In genomic region chr16:50998411-50998810, GRCh38 we compare ENCODE assay signal across 34 cellular contexts.
"Had no signal": no experiment of that assay in that cellular context is flagged by ENCODE, and none has a peak within 500 bp of the region (broad histone marks: within the 10 kb centered on the region; RNA-seq: fewer than 3 reads in every experiment).

No MANE protein-coding gene starts in this region.

- H3K9me3 Mint-ChIP-seq: activated B cell treated with CpG ODN at 0.5 μM for 24 hours; activated CD4-positive, alpha-beta memory T cell treated with anti-CD3 and anti-CD28 coated beads for 36 hours; activated CD4-positive, alpha-beta T cell treated with anti-CD3 and anti-CD28 coated beads, Interleukin-2, amount 10 ng/mL, durations not matched to agents 24 days and 14 days; activated CD8-positive, alpha-beta T cell treated with anti-CD3 and anti-CD28 coated beads for 36 hours; activated naive CD4-positive, alpha-beta T cell treated with anti-CD3 and anti-CD28 coated beads, Interleukin-2, amount 10 ng/mL, durations not matched to agents 7 days and 5 days; activated naive CD4-positive, alpha-beta T cell treated with anti-CD3 and anti-CD28 coated beads, Interleukin-2, amount 50 U/mL, for 24 hours; activated naive CD8-positive, alpha-beta T cell treated with anti-CD3 and anti-CD28 coated beads, Interleukin-2, amount 10 ng/mL, durations not matched to agents 7 days and 5 days; activated naive CD8-positive, alpha-beta T cell treated with anti-CD3 and anti-CD28 coated beads, Interleukin-2, amount 50 U/mL, for 24 hours; activated T-cell treated with anti-CD3 and anti-CD28 coated beads, Interleukin-2, amount 50 U/mL, for 4 hours; activated T-helper 2 cell treated with anti-CD3 and anti-CD28 coated beads, Interferon-gamma antibody, Interleukin-2, Interleukin-4, amounts not matched to agents 10 μg/mL and 5 μg/mL and 100 μg/mL, durations not matched to agents 14 hours and 24 hours and 36 hours; brain; central memory CD8-positive, alpha-beta T cell had no signal

- H3K4me1 Mint-ChIP-seq: activated B cell treated with CpG ODN at 0.5 μM for 24 hours; activated CD4-positive, alpha-beta T cell treated with anti-CD3 and anti-CD28 coated beads, Interleukin-2, amount 10 ng/mL, durations not matched to agents 24 days and 14 days; activated naive CD4-positive, alpha-beta T cell treated with anti-CD3 and anti-CD28 coated beads, Interleukin-2, amount 10 ng/mL, durations not matched to agents 7 days and 5 days; activated naive CD4-positive, alpha-beta T cell treated with anti-CD3 and anti-CD28 coated beads, Interleukin-2, amount 50 U/mL, for 24 hours; activated naive CD8-positive, alpha-beta T cell treated with anti-CD3 and anti-CD28 coated beads, Interleukin-2, amount 10 ng/mL, durations not matched to agents 7 days and 5 days; activated naive CD8-positive, alpha-beta T cell treated with anti-CD3 and anti-CD28 coated beads, Interleukin-2, amount 50 U/mL, for 24 hours; central memory CD8-positive, alpha-beta T cell; T-helper 17 cell had no signal

- H3K4me3 Mint-ChIP-seq: activated B cell treated with CpG ODN at 0.5 μM for 24 hours; activated CD4-positive, alpha-beta memory T cell treated with anti-CD3 and anti-CD28 coated beads for 36 hours; activated CD4-positive, alpha-beta T cell treated with anti-CD3 and anti-CD28 coated beads, Interleukin-2, amount 10 ng/mL, durations not matched to agents 24 days and 14 days; activated CD8-positive, alpha-beta T cell treated with anti-CD3 and anti-CD28 coated beads for 36 hours; activated naive CD4-positive, alpha-beta T cell treated with anti-CD3 and anti-CD28 coated beads, Interleukin-2, amount 10 ng/mL, durations not matched to agents 7 days and 5 days; activated naive CD4-positive, alpha-beta T cell treated with anti-CD3 and anti-CD28 coated beads, Interleukin-2, amount 50 U/mL, for 24 hours; activated naive CD8-positive, alpha-beta T cell; activated naive CD8-positive, alpha-beta T cell treated with anti-CD3 and anti-CD28 coated beads, Interleukin-2, amount 10 ng/mL, durations not matched to agents 7 days and 5 days; activated naive CD8-positive, alpha-beta T cell treated with anti-CD3 and anti-CD28 coated beads, Interleukin-2, amount 50 U/mL, for 24 hours; activated T-cell treated with anti-CD3 and anti-CD28 coated beads, Interleukin-2, amount 50 U/mL, for 4 hours; activated T-cell treated with anti-CD3 and anti-CD28 coated beads, Interleukin-2, amount 50 U/mL, for 72 hours; brain; central memory CD8-positive, alpha-beta T cell; T-helper 17 cell had no signal

- H3K9me3 ChIP-seq: ascending aorta had no signal

- H3K27me3 Mint-ChIP-seq: activated CD4-positive, alpha-beta T cell treated with anti-CD3 and anti-CD28 coated beads, Interleukin-2, amount 10 ng/mL, durations not matched to agents 24 days and 14 days; activated naive CD4-positive, alpha-beta T cell treated with anti-CD3 and anti-CD28 coated beads, Interleukin-2, amount 10 ng/mL, durations not matched to agents 7 days and 5 days; activated naive CD8-positive, alpha-beta T cell treated with anti-CD3 and anti-CD28 coated beads, Interleukin-2, amount 10 ng/mL, durations not matched to agents 7 days and 5 days; central memory CD8-positive, alpha-beta T cell had no signal

- H3K4me1 ChIP-seq: ascending aorta had no signal

- FAIRE-seq: bronchial epithelial cell, TTC549 had no signal

- H3K27ac Mint-ChIP-seq: activated B cell treated with CpG ODN at 0.5 μM for 24 hours; activated CD4-positive, alpha-beta memory T cell treated with anti-CD3 and anti-CD28 coated beads for 36 hours; activated CD4-positive, alpha-beta T cell treated with anti-CD3 and anti-CD28 coated beads, Interleukin-2, amount 10 ng/mL, durations not matched to agents 24 days and 14 days; activated CD8-positive, alpha-beta T cell treated with anti-CD3 and anti-CD28 coated beads for 36 hours; activated naive CD4-positive, alpha-beta T cell treated with anti-CD3 and anti-CD28 coated beads, Interleukin-2, amount 10 ng/mL, durations not matched to agents 7 days and 5 days; activated naive CD4-positive, alpha-beta T cell treated with anti-CD3 and anti-CD28 coated beads, Interleukin-2, amount 50 U/mL, for 24 hours; activated naive CD8-positive, alpha-beta T cell; activated naive CD8-positive, alpha-beta T cell treated with anti-CD3 and anti-CD28 coated beads, Interleukin-2, amount 10 ng/mL, durations not matched to agents 7 days and 5 days; activated naive CD8-positive, alpha-beta T cell treated with anti-CD3 and anti-CD28 coated beads, Interleukin-2, amount 50 U/mL, for 24 hours; activated T-cell treated with anti-CD3 and anti-CD28 coated beads, Interleukin-2, amount 50 U/mL, for 72 hours; activated T-helper 2 cell treated with anti-CD3 and anti-CD28 coated beads, Interferon-gamma antibody, Interleukin-2, Interleukin-4, amounts not matched to agents 10 μg/mL and 5 μg/mL and 100 μg/mL, durations not matched to agents 14 hours and 24 hours and 36 hours; brain; T-helper 17 cell had no signal

- H3K27ac ChIP-seq: ascending aorta, cardiac muscle cell, VCaP had no signal

- H3K36me3 Mint-ChIP-seq: activated CD4-positive, alpha-beta memory T cell treated with anti-CD3 and anti-CD28 coated beads for 36 hours; activated naive CD4-positive, alpha-beta T cell treated with anti-CD3 and anti-CD28 coated beads, Interleukin-2, amount 10 ng/mL, durations not matched to agents 7 days and 5 days; activated naive CD8-positive, alpha-beta T cell; activated naive CD8-positive, alpha-beta T cell treated with anti-CD3 and anti-CD28 coated beads, Interleukin-2, amount 10 ng/mL, durations not matched to agents 7 days and 5 days; brain had no signal

- H3K4me3 ChIP-seq: ascending aorta, cardiac muscle cell had no signal

- DNase-seq: activated B cell treated with CpG ODN at 0.5 μM for 24 hours; activated CD4-positive, alpha-beta memory T cell treated with anti-CD3 and anti-CD28 coated beads for 36 hours; activated CD4-positive, alpha-beta T cell treated with anti-CD3 and anti-CD28 coated beads for 4 hours; activated CD4-positive, alpha-beta T cell treated with anti-CD3 and anti-CD28 coated beads, Interleukin-2, amount 10 ng/mL, durations not matched to agents 24 days and 14 days; activated CD4-positive, alpha-beta T cell treated with anti-CD3 and anti-CD28 coated beads, Interleukin-2, amount 50 U/mL, for 1 hour; activated CD4-positive, alpha-beta T cell treated with anti-CD3 and anti-CD28 coated beads, Interleukin-2, amount 50 U/mL, for 4 hours; activated CD4-positive, CD25-positive, alpha-beta regulatory T cell treated with anti-CD3 and anti-CD28 coated beads, Interleukin-2, amount 50 U/mL, for 72 hours; activated CD8-positive, alpha-beta memory T cell treated with anti-CD3 and anti-CD28 coated beads, Interleukin-2, amount 50 U/mL, for 4 hours; activated CD8-positive, alpha-beta T cell treated with anti-CD3 and anti-CD28 coated beads for 36 hours; activated effector memory CD4-positive, alpha-beta T cell treated with Interleukin-2 at 50 U/mL for 16 hours; activated gamma-delta T cell; activated naive CD4-positive, alpha-beta T cell treated with anti-CD3 and anti-CD28 coated beads, Interleukin-2, amount 10 ng/mL, durations not matched to agents 7 days and 5 days; activated naive CD4-positive, alpha-beta T cell treated with Interleukin-2 at 50 U/mL for 16 hours; activated naive CD8-positive, alpha-beta T cell treated with anti-CD3 and anti-CD28 coated beads, Interleukin-2, amount 10 ng/mL, durations not matched to agents 7 days and 5 days; activated naive CD8-positive, alpha-beta T cell treated with anti-CD3 and anti-CD28 coated beads, Interleukin-2, amount 50 U/mL, for 24 hours; activated T-cell treated with anti-CD3 and anti-CD28 coated beads for 4 hours; activated T-cell treated with anti-CD3 and anti-CD28 coated beads, Interleukin-2, amount 50 U/mL, for 1 hour; activated T-cell treated with anti-CD3 and anti-CD28 coated beads, Interleukin-2, amount 50 U/mL, for 4 hours; activated T-cell treated with anti-CD3 and anti-CD28 coated beads, Interleukin-2, amount 50 U/mL, for 72 hours; amygdala; anterior cingulate cortex; caudate nucleus; cerebellar nuclear complex; T-helper 17 cell had no signal

- H3K36me3 ChIP-seq: ascending aorta, cardiac muscle cell had no signal

- H3K27me3 ChIP-seq: ascending aorta, cardiac muscle cell had no signal

- ATAC-seq: activated CD8-positive, alpha-beta T cell treated with anti-CD3 and anti-CD28 coated beads for 36 hours; activated naive CD8-positive, alpha-beta T cell treated with anti-CD3 and anti-CD28 coated beads, Interleukin-2, amount 50 U/mL, for 24 hours; activated T-cell treated with anti-CD3 and anti-CD28 coated beads, Interleukin-2, amount 50 U/mL, for 4 hours; activated T-cell treated with anti-CD3 and anti-CD28 coated beads, Interleukin-2, amount 50 U/mL, for 72 hours; T-helper 17 cell had no signal
